Comparison of ENCODE assay signal across 23 cellular contexts in the genomic region with DNA sequence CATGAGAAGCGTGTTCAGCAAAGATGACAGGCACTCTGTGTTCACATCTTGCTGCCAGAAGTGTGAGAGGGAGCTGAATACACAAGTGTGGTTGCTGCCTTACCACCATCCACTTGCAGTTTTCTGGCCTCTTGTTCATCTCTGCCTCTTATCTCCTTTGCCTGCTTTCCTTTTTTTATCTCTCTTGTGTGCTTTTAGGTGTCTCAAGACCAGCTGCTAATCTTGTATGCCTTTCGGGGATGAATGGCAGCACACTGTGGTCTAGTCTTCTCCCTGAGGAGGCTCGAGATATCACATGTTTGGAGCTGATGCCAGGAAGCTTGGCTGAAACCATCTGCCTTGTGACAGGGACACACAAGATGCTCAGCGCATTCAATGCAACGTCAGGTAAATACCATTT. TPM values are rescaled to one million over a fixed set of nuclear protein-coding genes. Genes with fewer than 3 reads are reported as not detected.
"Had no signal": no experiment of that assay in that cellular context is flagged by ENCODE, and none has a peak within 500 bp of the region (broad histone marks: within the 10 kb centered on the region; RNA-seq: fewer than 3 reads in every experiment).

No MANE protein-coding gene starts in this region.

- H3K4me3 ChIP-seq: body of pancreas, esophagus muscularis mucosa, ovary, prostate gland, thoracic aorta, upper lobe of left lung had no signal

- H3K27ac Mint-ChIP-seq: activated CD4-positive, alpha-beta memory T cell treated with anti-CD3 and anti-CD28 coated beads, Interleukin-2, amount 10 ng/mL, durations not matched to agents 7 days and 5 days; activated CD4-positive, alpha-beta T cell treated with anti-CD3 and anti-CD28 coated beads, Interleukin-2, amount 10 ng/mL, durations not matched to agents 24 days and 14 days; activated naive CD4-positive, alpha-beta T cell treated with anti-CD3 and anti-CD28 coated beads, Interleukin-2, amount 10 ng/mL, durations not matched to agents 7 days and 5 days; activated T-cell treated with anti-CD3 and anti-CD28 coated beads, Interleukin-2, amount 50 U/mL, for 72 hours; natural killer cell treated with Interleukin-12 subunit alpha and Interleukin-12 subunit beta and Interleukin-15 and Interleukin-18, amount 100 ng/mL, for 72 hours had no signal

- H3K36me3 Mint-ChIP-seq: activated naive CD4-positive, alpha-beta T cell treated with anti-CD3 and anti-CD28 coated beads, Interleukin-2, amount 10 ng/mL, durations not matched to agents 7 days and 5 days had no signal

- H3K9me3 Mint-ChIP-seq: activated CD4-positive, alpha-beta memory T cell treated with anti-CD3 and anti-CD28 coated beads, Interleukin-2, amount 10 ng/mL, durations not matched to agents 7 days and 5 days; activated CD4-positive, alpha-beta T cell treated with anti-CD3 and anti-CD28 coated beads, Interleukin-2, amount 10 ng/mL, durations not matched to agents 24 days and 14 days; activated naive CD4-positive, alpha-beta T cell treated with anti-CD3 and anti-CD28 coated beads, Interleukin-2, amount 10 ng/mL, durations not matched to agents 7 days and 5 days; activated T-cell treated with anti-CD3 and anti-CD28 coated beads, Interleukin-2, amount 50 U/mL, for 72 hours; natural killer cell treated with Interleukin-12 subunit alpha and Interleukin-12 subunit beta and Interleukin-15 and Interleukin-18, amount 100 ng/mL, for 72 hours had no signal

- H3K27me3 ChIP-seq: body of pancreas, esophagus muscularis mucosa, ovary, upper lobe of left lung had no signal

- H3K27me3 Mint-ChIP-seq: activated CD4-positive, alpha-beta memory T cell treated with anti-CD3 and anti-CD28 coated beads, Interleukin-2, amount 10 ng/mL, durations not matched to agents 7 days and 5 days; activated CD4-positive, alpha-beta T cell treated with anti-CD3 and anti-CD28 coated beads, Interleukin-2, amount 10 ng/mL, durations not matched to agents 24 days and 14 days; activated naive CD4-positive, alpha-beta T cell treated with anti-CD3 and anti-CD28 coated beads, Interleukin-2, amount 10 ng/mL, durations not matched to agents 7 days and 5 days; natural killer cell treated with Interleukin-12 subunit alpha and Interleukin-12 subunit beta and Interleukin-15 and Interleukin-18, amount 100 ng/mL, for 72 hours had no signal

- H3K4me3 Mint-ChIP-seq: activated CD4-positive, alpha-beta memory T cell treated with anti-CD3 and anti-CD28 coated beads, Interleukin-2, amount 10 ng/mL, durations not matched to agents 7 days and 5 days; activated CD4-positive, alpha-beta T cell treated with anti-CD3 and anti-CD28 coated beads, Interleukin-2, amount 10 ng/mL, durations not matched to agents 24 days and 14 days; activated naive CD4-positive, alpha-beta T cell treated with anti-CD3 and anti-CD28 coated beads, Interleukin-2, amount 10 ng/mL, durations not matched to agents 7 days and 5 days; activated T-cell treated with anti-CD3 and anti-CD28 coated beads, Interleukin-2, amount 50 U/mL, for 72 hours; natural killer cell treated with Interleukin-12 subunit alpha and Interleukin-12 subunit beta and Interleukin-15 and Interleukin-18, amount 100 ng/mL, for 72 hours had no signal

- DNase-seq: activated CD4-positive, alpha-beta memory T cell treated with anti-CD3 and anti-CD28 coated beads, Interleukin-2, amount 10 ng/mL, durations not matched to agents 7 days and 5 days; activated CD4-positive, alpha-beta T cell treated with anti-CD3 and anti-CD28 coated beads, Interleukin-2, amount 10 ng/mL, durations not matched to agents 24 days and 14 days; activated effector memory CD4-positive, alpha-beta T cell treated with anti-CD3 and anti-CD28 coated beads, Interleukin-2, amount 50 U/mL, for 16 hours; activated naive CD4-positive, alpha-beta T cell treated with anti-CD3 and anti-CD28 coated beads, Interleukin-2, amount 10 ng/mL, durations not matched to agents 7 days and 5 days; activated T-cell treated with anti-CD3 and anti-CD28 coated beads, Interleukin-2, amount 50 U/mL, for 72 hours; body of pancreas; dermis blood vessel endothelial cell; effector CD8-positive, alpha-beta T cell; hypothalamus; left ventricle myocardium superior; mammary epithelial cell; midbrain; ovary; stimulated activated CD4-positive, alpha-beta T cell treated with anti-CD3 and anti-CD28 coated beads, Interleukin-2, amount 100 ng/mL, for 48 hours; stimulated activated naive CD4-positive, alpha-beta T cell; T-helper 1 cell; upper lobe of left lung had no signal

- H3K36me3 ChIP-seq: ovary, prostate gland had no signal

- H3K9me3 ChIP-seq: body of pancreas, esophagus muscularis mucosa, ovary, prostate gland, thoracic aorta, upper lobe of left lung had no signal

- H3K27ac ChIP-seq: body of pancreas, esophagus muscularis mucosa, ovary, thoracic aorta, upper lobe of left lung had no signal

- ATAC-seq: activated T-cell treated with anti-CD3 and anti-CD28 coated beads, Interleukin-2, amount 50 U/mL, for 72 hours; body of pancreas; left ventricle myocardium superior; natural killer cell treated with Interleukin-12 subunit alpha and Interleukin-12 subunit beta and Interleukin-15 and Interleukin-18, amount 100 ng/mL, for 72 hours had no signal

- H3K4me1 ChIP-seq: body of pancreas, esophagus muscularis mucosa, prostate gland, upper lobe of left lung had no signal

- H3K4me1 Mint-ChIP-seq: activated CD4-positive, alpha-beta memory T cell treated with anti-CD3 and anti-CD28 coated beads, Interleukin-2, amount 10 ng/mL, durations not matched to agents 7 days and 5 days; activated CD4-positive, alpha-beta T cell treated with anti-CD3 and anti-CD28 coated beads, Interleukin-2, amount 10 ng/mL, durations not matched to agents 24 days and 14 days; activated naive CD4-positive, alpha-beta T cell treated with anti-CD3 and anti-CD28 coated beads, Interleukin-2, amount 10 ng/mL, durations not matched to agents 7 days and 5 days had no signal

RNA-seq across cellular contexts. Expression of gene GSG1, which starts 42.1 kb away (rescaled TPM):
- total RNA-seq: activated CD4-positive, alpha-beta memory T cell treated with anti-CD3 and anti-CD28 coated beads, Interleukin-2, amount 10 ng/mL, durations not matched to agents 7 days and 5 days; activated CD4-positive, alpha-beta T cell treated with anti-CD3 and anti-CD28 coated beads, Interleukin-2, amount 10 ng/mL, durations not matched to agents 24 days and 14 days; activated T-cell treated with anti-CD3 and anti-CD28 coated beads, Interleukin-2, amount 50 U/mL, for 72 hours; cardiac septum; dermis blood vessel endothelial cell; endothelial cell of umbilical vein; esophagus muscularis mucosa; left ventricle myocardium superior; mammary epithelial cell; natural killer cell treated with Interleukin-12 subunit alpha and Interleukin-12 subunit beta and Interleukin-15 and Interleukin-18, amount 100 ng/mL, for 72 hours; ovary; thoracic aorta; upper lobe of left lung had no signal
